ENCODE assay signal across 1 cellular context in the genomic region with DNA sequence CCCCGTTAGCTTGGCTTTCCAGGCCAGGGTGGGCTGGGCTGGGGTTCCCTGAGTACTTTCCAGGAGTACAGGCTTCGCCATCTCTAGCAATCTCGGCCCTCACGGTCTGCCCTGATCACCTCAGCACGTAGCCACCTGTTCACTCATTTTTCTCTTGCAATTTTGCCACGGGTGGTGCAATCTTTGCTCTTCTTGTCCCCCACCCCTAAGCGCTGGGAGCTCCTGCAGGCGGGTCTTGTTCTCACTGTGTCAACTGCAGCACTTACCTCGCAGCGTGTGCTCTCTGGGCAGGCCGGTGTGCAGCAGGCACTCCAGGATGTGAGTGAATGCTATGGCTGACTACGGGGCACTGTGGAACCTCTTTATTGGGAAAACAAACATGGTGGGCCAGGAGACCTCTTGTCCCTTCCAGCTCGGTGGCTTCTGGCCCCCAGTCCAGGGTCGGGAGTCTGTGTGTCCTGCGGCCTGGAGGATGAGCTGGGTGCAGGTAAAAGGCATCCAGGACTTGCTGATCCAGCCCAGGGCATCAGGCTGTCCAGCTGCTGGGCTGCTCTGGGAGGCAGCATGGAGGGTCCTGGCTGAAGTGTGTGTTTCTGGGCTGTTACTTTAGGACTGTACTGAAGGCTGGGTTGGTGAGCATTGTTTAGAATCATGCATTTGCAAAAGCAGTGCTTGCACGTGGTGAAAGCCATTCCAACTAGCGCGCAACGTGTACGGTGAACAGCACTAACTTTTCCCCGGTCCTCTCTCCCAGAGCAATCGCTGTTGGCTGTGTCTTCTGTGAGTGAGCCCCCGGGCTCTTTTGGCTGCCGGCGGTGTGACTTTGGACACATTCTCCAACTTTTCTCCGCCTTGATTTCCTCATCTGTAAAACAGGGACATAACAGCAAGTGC.
TF ChIP-seq lines count a peak whose summit lies in the region.

No MANE protein-coding gene starts in this region.

TF ChIP-seq in SK-N-SH, 30 proteins besides CTCF, POLR2A, EP300 and RAD21 (continued from another document):
- TF ChIP-seq EZH2phosphoT487 (IDR thresholded peaks at IDR 0.05; ENCODE audit: borderline replicate concordance, low read depth) (no peak), JUND (IDR thresholded peaks at IDR 0.05) (no peak), FOSL2 (IDR thresholded peaks at IDR 0.05; ENCODE audit: borderline replicate concordance, low read depth) (no peak), FOXJ3 (CRISPR knock-in tag; IDR thresholded peaks at IDR 0.05) (no peak), ELF1 (IDR thresholded peaks at IDR 0.05) (no peak), FOXM1 (IDR thresholded peaks at IDR 0.05; ENCODE audit: low read depth) (no peak), ZBTB33 (IDR thresholded peaks at IDR 0.05; ENCODE audit: borderline replicate concordance, low read depth) (no peak), CHD2 (IDR thresholded peaks at IDR 0.05; ENCODE audit: low read length, partially characterized antibody) (no peak), RXRA (IDR thresholded peaks at IDR 0.05; ENCODE audit: borderline replicate concordance, low read depth) (no peak), MXI1 (IDR thresholded peaks at IDR 0.05; ENCODE audit: low read depth, low read length) (no peak), YY1 (IDR thresholded peaks at IDR 0.05; ENCODE audit: low read depth) (no peak), SIN3A (IDR thresholded peaks at IDR 0.05; ENCODE audit: borderline replicate concordance, low read depth, low read length) (no peak), TEAD4 (IDR thresholded peaks at IDR 0.05; ENCODE audit: borderline replicate concordance, insufficient read depth) (no peak), RFX5 (IDR thresholded peaks at IDR 0.05; ENCODE audit: low read length) (no peak), PBX3 (IDR thresholded peaks at IDR 0.05) (no peak)
- TF ChIP-seq, protein P1, sequence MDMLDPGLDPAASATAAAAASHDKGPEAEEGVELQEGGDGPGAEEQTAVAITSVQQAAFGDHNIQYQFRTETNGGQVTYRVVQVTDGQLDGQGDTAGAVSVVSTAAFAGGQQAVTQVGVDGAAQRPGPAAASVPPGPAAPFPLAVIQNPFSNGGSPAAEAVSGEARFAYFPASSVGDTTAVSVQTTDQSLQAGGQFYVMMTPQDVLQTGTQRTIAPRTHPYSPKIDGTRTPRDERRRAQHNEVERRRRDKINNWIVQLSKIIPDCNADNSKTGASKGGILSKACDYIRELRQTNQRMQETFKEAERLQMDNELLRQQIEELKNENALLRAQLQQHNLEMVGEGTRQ (IDR thresholded peaks at IDR 0.05; ENCODE audit: borderline replicate concordance, low read depth, low read length) = no peak
- TF ChIP-seq, protein P2, sequence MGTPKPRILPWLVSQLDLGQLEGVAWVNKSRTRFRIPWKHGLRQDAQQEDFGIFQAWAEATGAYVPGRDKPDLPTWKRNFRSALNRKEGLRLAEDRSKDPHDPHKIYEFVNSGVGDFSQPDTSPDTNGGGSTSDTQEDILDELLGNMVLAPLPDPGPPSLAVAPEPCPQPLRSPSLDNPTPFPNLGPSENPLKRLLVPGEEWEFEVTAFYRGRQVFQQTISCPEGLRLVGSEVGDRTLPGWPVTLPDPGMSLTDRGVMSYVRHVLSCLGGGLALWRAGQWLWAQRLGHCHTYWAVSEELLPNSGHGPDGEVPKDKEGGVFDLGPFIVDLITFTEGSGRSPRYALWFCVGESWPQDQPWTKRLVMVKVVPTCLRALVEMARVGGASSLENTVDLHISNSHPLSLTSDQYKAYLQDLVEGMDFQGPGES (IDR thresholded peaks at IDR 0.05; ENCODE audit: low read depth, low read length) = no peak
